In genomic region chr17:2710804-2711607, GRCh38 we compare ENCODE assay signal across 1 cellular context.
A peak's percentile ranks its signal among the peaks of the same experiment; 100 is the strongest.
TF ChIP-seq lines count a peak whose summit lies in the region.

No MANE protein-coding gene starts in this region.

TF ChIP-seq in HepG2, 621 proteins besides CTCF, POLR2A, EP300 and RAD21 (continued from another document and continues in another):
- TF ChIP-seq ZNF879 (CRISPR knock-in tag; IDR thresholded peaks at IDR 0.05) (peak; percentile 51; the same call in 1 of the 2 replicates), ZNF768 (CRISPR knock-in tag; IDR thresholded peaks at IDR 0.05) (peak; percentile 62; the same call in 1 of the 2 replicates), BHLHE40 (IDR thresholded peaks at IDR 0.05; ENCODE audit: low read length) (peak; percentile 73), ZNF788 (CRISPR knock-in tag; IDR thresholded peaks at IDR 0.05; ENCODE audit: borderline replicate concordance) (0 out of 2 replicates have a peak, but pooled peaks have one; percentile 19), SIN3B (IDR thresholded peaks at IDR 0.05; ENCODE audit: low read length) (no peak), U2AF2 (IDR thresholded peaks at IDR 0.05; ENCODE audit: low read depth, low read length) (no peak), ZNF350 (CRISPR knock-in tag; IDR thresholded peaks at IDR 0.05; ENCODE audit: borderline replicate concordance, low read depth) (no peak), RFXAP (CRISPR knock-in tag; IDR thresholded peaks at IDR 0.05; ENCODE audit: borderline replicate concordance) (peak; percentile 26; the same call in 1 of the 2 replicates), ZNF891 (CRISPR knock-in tag; IDR thresholded peaks at IDR 0.05) (peak; percentile 90; the same call in 1 of the 2 replicates), KLF16 (CRISPR knock-in tag; IDR thresholded peaks at IDR 0.05) (peak in 1 of 2 experiments; percentile 49; a peak in 1 of 4 replicates), HIC2 (CRISPR knock-in tag; IDR thresholded peaks at IDR 0.05; ENCODE audit: low read depth) (no peak), ZFP82 (CRISPR knock-in tag; IDR thresholded peaks at IDR 0.05; ENCODE audit: borderline replicate concordance) (peak; percentile 20; the same call in 1 of the 2 replicates), GATAD2A (CRISPR knock-in tag; IDR thresholded peaks at IDR 0.05) (0 out of 2 replicates have a peak, but pooled peaks have one; percentile 45), YY1 (IDR thresholded peaks at IDR 0.05; ENCODE audit: insufficient read depth, insufficient replicate concordance, low read depth, low read length) (no peak), RAD51 (IDR thresholded peaks at IDR 0.05; ENCODE audit: borderline replicate concordance) (no peak), ZNF180 (CRISPR knock-in tag; IDR thresholded peaks at IDR 0.05; ENCODE audit: borderline replicate concordance, low read depth) (no peak), HNF4A (CRISPR knock-in tag; IDR thresholded peaks at IDR 0.05) (peak; percentile 82), RBM22 (optimal IDR thresholded peaks at IDR 0.05; ENCODE audit: low read length) (peak; percentile 50), SP1 (IDR thresholded peaks at IDR 0.05) (no peak), SP1 (CRISPR knock-in tag; IDR thresholded peaks at IDR 0.05) (no peak), MYC (CRISPR knock-in tag; IDR thresholded peaks at IDR 0.05; ENCODE audit: borderline replicate concordance) (peak; percentile 38; the same call in 1 of the 2 replicates), KMT2A (CRISPR knock-in tag; IDR thresholded peaks at IDR 0.05) (no peak), REL (CRISPR knock-in tag; conservative IDR thresholded peaks at IDR 0.05) (peak; percentile 46), ZNF766 (CRISPR knock-in tag; IDR thresholded peaks at IDR 0.05; ENCODE audit: borderline replicate concordance) (peak; percentile 25; the same call in 1 of the 2 replicates), ZNF33B (CRISPR knock-in tag; IDR thresholded peaks at IDR 0.05) (no peak; the same call in 1 of the 2 replicates), ZBTB4 (CRISPR knock-in tag; IDR thresholded peaks at IDR 0.05; ENCODE audit: borderline replicate concordance) (no peak), TFDP1 (CRISPR knock-in tag; IDR thresholded peaks at IDR 0.05; ENCODE audit: borderline replicate concordance) (peak; percentile 19; the same call in 1 of the 2 replicates), ERF (CRISPR knock-in tag; IDR thresholded peaks at IDR 0.05) (no peak), ZNF280B (CRISPR knock-in tag; IDR thresholded peaks at IDR 0.05; ENCODE audit: borderline replicate concordance) (peak; percentile 94), GABPB1 (CRISPR knock-in tag; IDR thresholded peaks at IDR 0.05) (peak; percentile 33; the same call in 1 of the 2 replicates), ZMAT3 (CRISPR knock-in tag; conservative IDR thresholded peaks at IDR 0.05) (0 out of 2 replicates have a peak, but pooled peaks have one; percentile 14), ZNF550 (CRISPR knock-in tag; IDR thresholded peaks at IDR 0.05; ENCODE audit: borderline replicate concordance) (no peak), ZNF616 (CRISPR knock-in tag; IDR thresholded peaks at IDR 0.05; ENCODE audit: low read depth) (no peak), JUND (CRISPR knock-in tag; IDR thresholded peaks at IDR 0.05) (no peak)
- TF ChIP-seq, protein P1, sequence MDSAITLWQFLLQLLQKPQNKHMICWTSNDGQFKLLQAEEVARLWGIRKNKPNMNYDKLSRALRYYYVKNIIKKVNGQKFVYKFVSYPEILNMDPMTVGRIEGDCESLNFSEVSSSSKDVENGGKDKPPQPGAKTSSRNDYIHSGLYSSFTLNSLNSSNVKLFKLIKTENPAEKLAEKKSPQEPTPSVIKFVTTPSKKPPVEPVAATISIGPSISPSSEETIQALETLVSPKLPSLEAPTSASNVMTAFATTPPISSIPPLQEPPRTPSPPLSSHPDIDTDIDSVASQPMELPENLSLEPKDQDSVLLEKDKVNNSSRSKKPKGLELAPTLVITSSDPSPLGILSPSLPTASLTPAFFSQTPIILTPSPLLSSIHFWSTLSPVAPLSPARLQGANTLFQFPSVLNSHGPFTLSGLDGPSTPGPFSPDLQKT (CRISPR knock-in tag; IDR thresholded peaks at IDR 0.05; ENCODE audit: borderline replicate concordance): no peak
- TF ChIP-seq, protein P2, sequence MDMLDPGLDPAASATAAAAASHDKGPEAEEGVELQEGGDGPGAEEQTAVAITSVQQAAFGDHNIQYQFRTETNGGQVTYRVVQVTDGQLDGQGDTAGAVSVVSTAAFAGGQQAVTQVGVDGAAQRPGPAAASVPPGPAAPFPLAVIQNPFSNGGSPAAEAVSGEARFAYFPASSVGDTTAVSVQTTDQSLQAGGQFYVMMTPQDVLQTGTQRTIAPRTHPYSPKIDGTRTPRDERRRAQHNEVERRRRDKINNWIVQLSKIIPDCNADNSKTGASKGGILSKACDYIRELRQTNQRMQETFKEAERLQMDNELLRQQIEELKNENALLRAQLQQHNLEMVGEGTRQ (IDR thresholded peaks at IDR 0.05; ENCODE audit: low read depth, low read length): no peak
- TF ChIP-seq, protein P2 (CRISPR knock-in tag; IDR thresholded peaks at IDR 0.05; ENCODE audit: borderline replicate concordance): no peak
- TF ChIP-seq, protein P3, sequence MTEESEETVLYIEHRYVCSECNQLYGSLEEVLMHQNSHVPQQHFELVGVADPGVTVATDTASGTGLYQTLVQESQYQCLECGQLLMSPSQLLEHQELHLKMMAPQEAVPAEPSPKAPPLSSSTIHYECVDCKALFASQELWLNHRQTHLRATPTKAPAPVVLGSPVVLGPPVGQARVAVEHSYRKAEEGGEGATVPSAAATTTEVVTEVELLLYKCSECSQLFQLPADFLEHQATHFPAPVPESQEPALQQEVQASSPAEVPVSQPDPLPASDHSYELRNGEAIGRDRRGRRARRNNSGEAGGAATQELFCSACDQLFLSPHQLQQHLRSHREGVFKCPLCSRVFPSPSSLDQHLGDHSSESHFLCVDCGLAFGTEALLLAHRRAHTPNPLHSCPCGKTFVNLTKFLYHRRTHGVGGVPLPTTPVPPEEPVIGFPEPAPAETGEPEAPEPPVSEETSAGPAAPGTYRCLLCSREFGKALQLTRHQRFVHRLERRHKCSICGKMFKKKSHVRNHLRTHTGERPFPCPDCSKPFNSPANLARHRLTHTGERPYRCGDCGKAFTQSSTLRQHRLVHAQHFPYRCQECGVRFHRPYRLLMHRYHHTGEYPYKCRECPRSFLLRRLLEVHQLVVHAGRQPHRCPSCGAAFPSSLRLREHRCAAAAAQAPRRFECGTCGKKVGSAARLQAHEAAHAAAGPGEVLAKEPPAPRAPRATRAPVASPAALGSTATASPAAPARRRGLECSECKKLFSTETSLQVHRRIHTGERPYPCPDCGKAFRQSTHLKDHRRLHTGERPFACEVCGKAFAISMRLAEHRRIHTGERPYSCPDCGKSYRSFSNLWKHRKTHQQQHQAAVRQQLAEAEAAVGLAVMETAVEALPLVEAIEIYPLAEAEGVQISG (CRISPR knock-in tag; IDR thresholded peaks at IDR 0.05): peak; percentile 64
- TF ChIP-seq, protein P4, sequence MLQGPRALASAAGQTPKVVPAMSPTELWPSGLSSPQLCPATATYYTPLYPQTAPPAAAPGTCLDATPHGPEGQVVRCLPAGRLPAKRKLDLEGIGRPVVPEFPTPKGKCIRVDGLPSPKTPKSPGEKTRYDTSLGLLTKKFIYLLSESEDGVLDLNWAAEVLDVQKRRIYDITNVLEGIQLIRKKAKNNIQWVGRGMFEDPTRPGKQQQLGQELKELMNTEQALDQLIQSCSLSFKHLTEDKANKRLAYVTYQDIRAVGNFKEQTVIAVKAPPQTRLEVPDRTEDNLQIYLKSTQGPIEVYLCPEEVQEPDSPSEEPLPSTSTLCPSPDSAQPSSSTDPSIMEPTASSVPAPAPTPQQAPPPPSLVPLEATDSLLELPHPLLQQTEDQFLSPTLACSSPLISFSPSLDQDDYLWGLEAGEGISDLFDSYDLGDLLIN (CRISPR knock-in tag; IDR thresholded peaks at IDR 0.05; ENCODE audit: borderline replicate concordance): no peak
- TF ChIP-seq, protein P5, sequence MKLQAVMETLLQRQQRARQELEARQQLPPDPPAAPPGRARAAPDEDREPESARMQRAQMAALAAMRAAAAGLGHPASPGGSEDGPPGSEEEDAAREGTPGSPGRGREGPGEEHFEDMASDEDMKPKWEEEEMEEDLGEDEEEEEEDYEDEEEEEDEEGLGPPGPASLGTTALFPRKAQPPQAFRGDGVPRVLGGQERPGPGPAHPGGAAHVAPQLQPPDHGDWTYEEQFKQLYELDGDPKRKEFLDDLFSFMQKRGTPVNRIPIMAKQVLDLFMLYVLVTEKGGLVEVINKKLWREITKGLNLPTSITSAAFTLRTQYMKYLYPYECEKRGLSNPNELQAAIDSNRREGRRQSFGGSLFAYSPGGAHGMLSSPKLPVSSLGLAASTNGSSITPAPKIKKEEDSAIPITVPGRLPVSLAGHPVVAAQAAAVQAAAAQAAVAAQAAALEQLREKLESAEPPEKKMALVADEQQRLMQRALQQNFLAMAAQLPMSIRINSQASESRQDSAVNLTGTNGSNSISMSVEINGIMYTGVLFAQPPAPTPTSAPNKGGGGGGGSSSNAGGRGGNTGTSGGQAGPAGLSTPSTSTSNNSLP (IDR thresholded peaks at IDR 0.05; ENCODE audit: low read depth, low read length): no peak
- TF ChIP-seq, protein P6, sequence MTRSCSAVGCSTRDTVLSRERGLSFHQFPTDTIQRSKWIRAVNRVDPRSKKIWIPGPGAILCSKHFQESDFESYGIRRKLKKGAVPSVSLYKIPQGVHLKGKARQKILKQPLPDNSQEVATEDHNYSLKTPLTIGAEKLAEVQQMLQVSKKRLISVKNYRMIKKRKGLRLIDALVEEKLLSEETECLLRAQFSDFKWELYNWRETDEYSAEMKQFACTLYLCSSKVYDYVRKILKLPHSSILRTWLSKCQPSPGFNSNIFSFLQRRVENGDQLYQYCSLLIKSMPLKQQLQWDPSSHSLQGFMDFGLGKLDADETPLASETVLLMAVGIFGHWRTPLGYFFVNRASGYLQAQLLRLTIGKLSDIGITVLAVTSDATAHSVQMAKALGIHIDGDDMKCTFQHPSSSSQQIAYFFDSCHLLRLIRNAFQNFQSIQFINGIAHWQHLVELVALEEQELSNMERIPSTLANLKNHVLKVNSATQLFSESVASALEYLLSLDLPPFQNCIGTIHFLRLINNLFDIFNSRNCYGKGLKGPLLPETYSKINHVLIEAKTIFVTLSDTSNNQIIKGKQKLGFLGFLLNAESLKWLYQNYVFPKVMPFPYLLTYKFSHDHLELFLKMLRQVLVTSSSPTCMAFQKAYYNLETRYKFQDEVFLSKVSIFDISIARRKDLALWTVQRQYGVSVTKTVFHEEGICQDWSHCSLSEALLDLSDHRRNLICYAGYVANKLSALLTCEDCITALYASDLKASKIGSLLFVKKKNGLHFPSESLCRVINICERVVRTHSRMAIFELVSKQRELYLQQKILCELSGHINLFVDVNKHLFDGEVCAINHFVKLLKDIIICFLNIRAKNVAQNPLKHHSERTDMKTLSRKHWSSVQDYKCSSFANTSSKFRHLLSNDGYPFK (CRISPR knock-in tag; IDR thresholded peaks at IDR 0.05; ENCODE audit: borderline replicate concordance): no peak
